Comparison of ENCODE assay signal across 1 cellular context in the genomic region with DNA sequence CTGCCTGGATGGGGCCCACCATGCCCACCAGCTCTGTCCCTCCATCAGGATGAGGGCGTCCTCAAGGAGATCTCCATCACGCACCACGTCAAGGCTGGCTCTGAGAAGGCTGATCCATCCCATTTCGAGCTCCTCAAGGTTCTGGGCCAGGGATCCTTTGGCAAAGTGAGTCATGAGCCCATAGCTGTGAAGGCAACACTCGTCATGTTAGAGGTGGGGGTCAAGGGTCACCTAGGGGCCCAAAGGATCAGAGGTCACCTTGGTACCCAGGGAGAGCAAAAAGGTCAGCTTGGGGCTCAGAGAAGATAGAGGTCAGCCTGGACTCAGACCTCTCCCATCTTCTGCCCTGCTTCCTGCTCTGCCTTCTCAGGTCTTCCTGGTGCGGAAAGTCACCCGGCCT.
TF ChIP-seq lines count a peak whose summit lies in the region.

No MANE protein-coding gene starts in this region.

TF ChIP-seq in HEK293, 187 proteins besides CTCF, POLR2A, EP300 and RAD21 (continued from another document):
- TF ChIP-seq OVOL3 (tag by site-specific recombination; IDR thresholded peaks at IDR 0.05) (no peak), KLF10 (tag by site-specific recombination; IDR thresholded peaks at IDR 0.05) (no peak)
